ENCODE assay signal across 1 cellular context in genomic region chr17:31803494-31804213, GRCh38.
TF ChIP-seq lines count a peak whose summit lies in the region.

No MANE protein-coding gene starts in this region.

TF ChIP-seq in HepG2, 621 proteins besides CTCF, POLR2A, EP300 and RAD21 (continued from another document):
- TF ChIP-seq, protein P1, sequence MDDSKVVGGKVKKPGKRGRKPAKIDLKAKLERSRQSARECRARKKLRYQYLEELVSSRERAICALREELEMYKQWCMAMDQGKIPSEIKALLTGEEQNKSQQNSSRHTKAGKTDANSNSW (CRISPR knock-in tag; IDR thresholded peaks at IDR 0.05; ENCODE audit: borderline replicate concordance): no peak
- TF ChIP-seq PRPF4 (IDR thresholded peaks at IDR 0.05; ENCODE audit: low read depth, low read length, poor library complexity, severe bottlenecking): no peak
- TF ChIP-seq, protein P2, sequence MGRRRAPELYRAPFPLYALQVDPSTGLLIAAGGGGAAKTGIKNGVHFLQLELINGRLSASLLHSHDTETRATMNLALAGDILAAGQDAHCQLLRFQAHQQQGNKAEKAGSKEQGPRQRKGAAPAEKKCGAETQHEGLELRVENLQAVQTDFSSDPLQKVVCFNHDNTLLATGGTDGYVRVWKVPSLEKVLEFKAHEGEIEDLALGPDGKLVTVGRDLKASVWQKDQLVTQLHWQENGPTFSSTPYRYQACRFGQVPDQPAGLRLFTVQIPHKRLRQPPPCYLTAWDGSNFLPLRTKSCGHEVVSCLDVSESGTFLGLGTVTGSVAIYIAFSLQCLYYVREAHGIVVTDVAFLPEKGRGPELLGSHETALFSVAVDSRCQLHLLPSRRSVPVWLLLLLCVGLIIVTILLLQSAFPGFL (CRISPR knock-in tag; IDR thresholded peaks at IDR 0.05): no peak
- TF ChIP-seq ZFP36 (IDR thresholded peaks at IDR 0.05; ENCODE audit: borderline replicate concordance, low read depth, low read length, partially characterized antibody): no peak
- TF ChIP-seq RBM39 (IDR thresholded peaks at IDR 0.05; ENCODE audit: low read depth, low read length, poor library complexity, severe bottlenecking): no peak
- TF ChIP-seq ZNF431 (CRISPR knock-in tag; IDR thresholded peaks at IDR 0.05; ENCODE audit: borderline replicate concordance, low read depth): no peak; the same call in 1 of the 2 replicates
- peak; percentile 79 for TF ChIP-seq ZNF687 (CRISPR knock-in tag; IDR thresholded peaks at IDR 0.05)
- TF ChIP-seq SIN3B (IDR thresholded peaks at IDR 0.05; ENCODE audit: low read length): no peak
- TF ChIP-seq, protein P3, sequence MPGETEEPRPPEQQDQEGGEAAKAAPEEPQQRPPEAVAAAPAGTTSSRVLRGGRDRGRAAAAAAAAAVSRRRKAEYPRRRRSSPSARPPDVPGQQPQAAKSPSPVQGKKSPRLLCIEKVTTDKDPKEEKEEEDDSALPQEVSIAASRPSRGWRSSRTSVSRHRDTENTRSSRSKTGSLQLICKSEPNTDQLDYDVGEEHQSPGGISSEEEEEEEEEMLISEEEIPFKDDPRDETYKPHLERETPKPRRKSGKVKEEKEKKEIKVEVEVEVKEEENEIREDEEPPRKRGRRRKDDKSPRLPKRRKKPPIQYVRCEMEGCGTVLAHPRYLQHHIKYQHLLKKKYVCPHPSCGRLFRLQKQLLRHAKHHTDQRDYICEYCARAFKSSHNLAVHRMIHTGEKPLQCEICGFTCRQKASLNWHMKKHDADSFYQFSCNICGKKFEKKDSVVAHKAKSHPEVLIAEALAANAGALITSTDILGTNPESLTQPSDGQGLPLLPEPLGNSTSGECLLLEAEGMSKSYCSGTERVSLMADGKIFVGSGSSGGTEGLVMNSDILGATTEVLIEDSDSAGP (CRISPR knock-in tag; IDR thresholded peaks at IDR 0.05; ENCODE audit: borderline replicate concordance): no peak; the same call in 1 of the 2 replicates
- peak; percentile 60; the same call in 1 of the 2 replicates for TF ChIP-seq SMARCC2 (IDR thresholded peaks at IDR 0.05)
- no peak for TF ChIP-seq ZNF496 (CRISPR knock-in tag; IDR thresholded peaks at IDR 0.05; ENCODE audit: insufficient replicate concordance)
- TF ChIP-seq GMEB1 (CRISPR knock-in tag; IDR thresholded peaks at IDR 0.05; ENCODE audit: borderline replicate concordance): peak; percentile 46; the same call in 1 of the 2 replicates
- TF ChIP-seq ZNF569 (CRISPR knock-in tag; IDR thresholded peaks at IDR 0.05; ENCODE audit: borderline replicate concordance): peak; percentile 52; the same call in 1 of the 2 replicates
- no peak for TF ChIP-seq ZNF615 (CRISPR knock-in tag; IDR thresholded peaks at IDR 0.05; ENCODE audit: borderline replicate concordance)
- TF ChIP-seq ZSCAN9 (CRISPR knock-in tag; IDR thresholded peaks at IDR 0.05; ENCODE audit: borderline replicate concordance): peak; percentile 87; the same call in 1 of the 2 replicates
- TF ChIP-seq ZNF563 (CRISPR knock-in tag; IDR thresholded peaks at IDR 0.05): no peak
- TF ChIP-seq SMAD9 (CRISPR knock-in tag; IDR thresholded peaks at IDR 0.05): no peak
- TF ChIP-seq NFYC (CRISPR knock-in tag; IDR thresholded peaks at IDR 0.05): no peak
- TF ChIP-seq ZNF205 (CRISPR knock-in tag; IDR thresholded peaks at IDR 0.05): peak; percentile 89
- no peak for TF ChIP-seq ZNF432 (CRISPR knock-in tag; IDR thresholded peaks at IDR 0.05; ENCODE audit: borderline replicate concordance)
- peak; percentile 56; the same call in 1 of the 2 replicates for TF ChIP-seq POGZ (CRISPR knock-in tag; IDR thresholded peaks at IDR 0.05)
- no peak for TF ChIP-seq CHD2 (IDR thresholded peaks at IDR 0.05; ENCODE audit: low read depth, low read length)
- TF ChIP-seq KLF12 (CRISPR knock-in tag; IDR thresholded peaks at IDR 0.05; ENCODE audit: borderline replicate concordance): no peak
- peak; percentile 75 for TF ChIP-seq THAP11 (CRISPR knock-in tag; IDR thresholded peaks at IDR 0.05)
- TF ChIP-seq FOXA3 (CRISPR knock-in tag; IDR thresholded peaks at IDR 0.05): peak; percentile 98
- TF ChIP-seq NFKB2 (CRISPR knock-in tag; IDR thresholded peaks at IDR 0.05; ENCODE audit: borderline replicate concordance): no peak
- TF ChIP-seq, protein P4, sequence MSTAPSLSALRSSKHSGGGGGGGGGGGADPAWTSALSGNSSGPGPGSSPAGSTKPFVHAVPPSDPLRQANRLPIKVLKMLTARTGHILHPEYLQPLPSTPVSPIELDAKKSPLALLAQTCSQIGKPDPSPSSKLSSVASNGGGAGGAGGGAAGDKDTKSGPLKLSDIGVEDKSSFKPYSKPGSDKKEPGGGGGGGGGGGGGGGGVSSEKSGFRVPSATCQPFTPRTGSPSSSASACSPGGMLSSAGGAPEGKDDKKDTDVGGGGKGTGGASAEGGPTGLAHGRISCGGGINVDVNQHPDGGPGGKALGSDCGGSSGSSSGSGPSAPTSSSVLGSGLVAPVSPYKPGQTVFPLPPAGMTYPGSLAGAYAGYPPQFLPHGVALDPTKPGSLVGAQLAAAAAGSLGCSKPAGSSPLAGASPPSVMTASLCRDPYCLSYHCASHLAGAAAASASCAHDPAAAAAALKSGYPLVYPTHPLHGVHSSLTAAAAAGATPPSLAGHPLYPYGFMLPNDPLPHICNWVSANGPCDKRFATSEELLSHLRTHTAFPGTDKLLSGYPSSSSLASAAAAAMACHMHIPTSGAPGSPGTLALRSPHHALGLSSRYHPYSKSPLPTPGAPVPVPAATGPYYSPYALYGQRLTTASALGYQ (CRISPR knock-in tag; IDR thresholded peaks at IDR 0.05): peak; percentile 86
- no peak; the same call in 1 of the 2 replicates for TF ChIP-seq ZFP1 (CRISPR knock-in tag; IDR thresholded peaks at IDR 0.05)
- peak; percentile 50; the same call in 1 of the 2 replicates for TF ChIP-seq ZNF746 (CRISPR knock-in tag; IDR thresholded peaks at IDR 0.05)
- peak; percentile 99 for TF ChIP-seq ZNF18 (CRISPR knock-in tag; IDR thresholded peaks at IDR 0.05; ENCODE audit: insufficient replicate concordance)
- no peak for TF ChIP-seq ZNF720 (CRISPR knock-in tag; IDR thresholded peaks at IDR 0.05)
- peak; percentile 94; the same call in 1 of the 2 replicates for TF ChIP-seq ZBTB34 (CRISPR knock-in tag; IDR thresholded peaks at IDR 0.05)
- no peak for TF ChIP-seq ZNF672 (CRISPR knock-in tag; IDR thresholded peaks at IDR 0.05)
- TF ChIP-seq YEATS2 (CRISPR knock-in tag; IDR thresholded peaks at IDR 0.05; ENCODE audit: borderline replicate concordance): peak; percentile 67; the same call in 1 of the 2 replicates
- peak; percentile 25; the same call in 1 of the 2 replicates for TF ChIP-seq RBFOX2 (IDR thresholded peaks at IDR 0.05; ENCODE audit: low read depth, low read length)
